ENCODE assay signal across 1 cellular context in the genomic region with DNA sequence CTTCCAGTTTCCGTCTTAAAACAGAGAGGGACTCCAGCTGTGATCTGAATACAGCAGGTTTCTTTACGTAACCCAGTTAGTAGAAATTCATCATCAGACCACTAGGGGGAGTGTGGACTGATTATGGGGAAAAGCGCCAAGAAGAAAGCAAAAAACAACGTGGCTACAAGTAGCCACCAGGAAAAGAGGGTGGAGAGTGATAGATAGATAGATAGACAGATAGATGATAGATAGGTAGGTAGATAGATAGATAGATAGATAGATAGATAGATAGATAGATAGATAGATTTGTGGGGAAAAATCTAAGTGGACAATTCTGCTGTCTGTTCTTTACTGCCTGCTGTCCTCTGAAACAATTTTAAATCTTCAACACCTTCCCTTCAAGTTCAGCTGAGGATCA.
TF ChIP-seq lines count a peak whose summit lies in the region.

No MANE protein-coding gene starts in this region.

TF ChIP-seq in K562, 482 proteins besides CTCF, POLR2A, EP300 and RAD21 (continues in another document):
- TF ChIP-seq DACH1 (IDR thresholded peaks at IDR 0.05; ENCODE audit: partially characterized antibody), result peak; percentile 98
- TF ChIP-seq ZNF174 (CRISPR knock-in tag; IDR thresholded peaks at IDR 0.05), result no peak
- peak; percentile 55; the same call in 1 of the 2 replicates for TF ChIP-seq RB1 (IDR thresholded peaks at IDR 0.05; ENCODE audit: low read depth)
- TF ChIP-seq, protein P1, sequence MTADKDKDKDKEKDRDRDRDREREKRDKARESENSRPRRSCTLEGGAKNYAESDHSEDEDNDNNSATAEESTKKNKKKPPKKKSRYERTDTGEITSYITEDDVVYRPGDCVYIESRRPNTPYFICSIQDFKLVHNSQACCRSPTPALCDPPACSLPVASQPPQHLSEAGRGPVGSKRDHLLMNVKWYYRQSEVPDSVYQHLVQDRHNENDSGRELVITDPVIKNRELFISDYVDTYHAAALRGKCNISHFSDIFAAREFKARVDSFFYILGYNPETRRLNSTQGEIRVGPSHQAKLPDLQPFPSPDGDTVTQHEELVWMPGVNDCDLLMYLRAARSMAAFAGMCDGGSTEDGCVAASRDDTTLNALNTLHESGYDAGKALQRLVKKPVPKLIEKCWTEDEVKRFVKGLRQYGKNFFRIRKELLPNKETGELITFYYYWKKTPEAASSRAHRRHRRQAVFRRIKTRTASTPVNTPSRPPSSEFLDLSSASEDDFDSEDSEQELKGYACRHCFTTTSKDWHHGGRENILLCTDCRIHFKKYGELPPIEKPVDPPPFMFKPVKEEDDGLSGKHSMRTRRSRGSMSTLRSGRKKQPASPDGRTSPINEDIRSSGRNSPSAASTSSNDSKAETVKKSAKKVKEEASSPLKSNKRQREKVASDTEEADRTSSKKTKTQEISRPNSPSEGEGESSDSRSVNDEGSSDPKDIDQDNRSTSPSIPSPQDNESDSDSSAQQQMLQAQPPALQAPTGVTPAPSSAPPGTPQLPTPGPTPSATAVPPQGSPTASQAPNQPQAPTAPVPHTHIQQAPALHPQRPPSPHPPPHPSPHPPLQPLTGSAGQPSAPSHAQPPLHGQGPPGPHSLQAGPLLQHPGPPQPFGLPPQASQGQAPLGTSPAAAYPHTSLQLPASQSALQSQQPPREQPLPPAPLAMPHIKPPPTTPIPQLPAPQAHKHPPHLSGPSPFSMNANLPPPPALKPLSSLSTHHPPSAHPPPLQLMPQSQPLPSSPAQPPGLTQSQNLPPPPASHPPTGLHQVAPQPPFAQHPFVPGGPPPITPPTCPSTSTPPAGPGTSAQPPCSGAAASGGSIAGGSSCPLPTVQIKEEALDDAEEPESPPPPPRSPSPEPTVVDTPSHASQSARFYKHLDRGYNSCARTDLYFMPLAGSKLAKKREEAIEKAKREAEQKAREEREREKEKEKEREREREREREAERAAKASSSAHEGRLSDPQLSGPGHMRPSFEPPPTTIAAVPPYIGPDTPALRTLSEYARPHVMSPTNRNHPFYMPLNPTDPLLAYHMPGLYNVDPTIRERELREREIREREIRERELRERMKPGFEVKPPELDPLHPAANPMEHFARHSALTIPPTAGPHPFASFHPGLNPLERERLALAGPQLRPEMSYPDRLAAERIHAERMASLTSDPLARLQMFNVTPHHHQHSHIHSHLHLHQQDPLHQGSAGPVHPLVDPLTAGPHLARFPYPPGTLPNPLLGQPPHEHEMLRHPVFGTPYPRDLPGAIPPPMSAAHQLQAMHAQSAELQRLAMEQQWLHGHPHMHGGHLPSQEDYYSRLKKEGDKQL (CRISPR knock-in tag; IDR thresholded peaks at IDR 0.05; ENCODE audit: borderline replicate concordance), result no peak
- TF ChIP-seq NFIC (IDR thresholded peaks at IDR 0.05), result peak; percentile 37; the same call in 1 of the 2 replicates
- TF ChIP-seq CEBPB (tag; IDR thresholded peaks at IDR 0.05), result 0 out of 2 replicates have a peak, but pooled peaks have one; percentile 16
- no peak for TF ChIP-seq CREB1 (IDR thresholded peaks at IDR 0.05)
- TF ChIP-seq CREB1 (CRISPR knock-in tag; IDR thresholded peaks at IDR 0.05), result 0 out of 2 replicates have a peak, but pooled peaks have one; percentile 30
- no peak for TF ChIP-seq CBX1 (IDR thresholded peaks at IDR 0.05; ENCODE audit: low read depth)
- TF ChIP-seq KLF16 (IDR thresholded peaks at IDR 0.05), result 0 out of 2 replicates have a peak, but pooled peaks have one; percentile 19
- TF ChIP-seq ETS2 (tag; IDR thresholded peaks at IDR 0.05; ENCODE audit: borderline replicate concordance, poor library complexity, severe bottlenecking), result no peak
- no peak for TF ChIP-seq NELFE (IDR thresholded peaks at IDR 0.05; ENCODE audit: insufficient read depth, insufficient read length)
- TF ChIP-seq, protein P2, sequence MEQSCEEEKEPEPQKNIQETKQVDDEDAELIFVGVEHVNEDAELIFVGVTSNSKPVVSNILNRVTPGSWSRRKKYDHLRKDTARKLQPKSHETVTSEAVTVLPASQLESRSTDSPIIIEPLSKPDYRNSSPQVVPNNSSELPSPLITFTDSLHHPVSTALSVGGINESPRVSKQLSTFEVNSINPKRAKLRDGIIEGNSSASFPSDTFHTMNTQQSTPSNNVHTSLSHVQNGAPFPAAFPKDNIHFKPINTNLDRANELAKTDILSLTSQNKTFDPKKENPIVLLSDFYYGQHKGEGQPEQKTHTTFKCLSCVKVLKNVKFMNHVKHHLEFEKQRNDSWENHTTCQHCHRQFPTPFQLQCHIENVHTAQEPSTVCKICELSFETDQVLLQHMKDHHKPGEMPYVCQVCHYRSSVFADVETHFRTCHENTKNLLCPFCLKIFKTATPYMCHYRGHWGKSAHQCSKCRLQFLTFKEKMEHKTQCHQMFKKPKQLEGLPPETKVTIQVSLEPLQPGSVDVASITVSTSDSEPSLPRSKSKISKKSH (CRISPR knock-in tag; IDR thresholded peaks at IDR 0.05), result no peak
- TF ChIP-seq, protein P3, sequence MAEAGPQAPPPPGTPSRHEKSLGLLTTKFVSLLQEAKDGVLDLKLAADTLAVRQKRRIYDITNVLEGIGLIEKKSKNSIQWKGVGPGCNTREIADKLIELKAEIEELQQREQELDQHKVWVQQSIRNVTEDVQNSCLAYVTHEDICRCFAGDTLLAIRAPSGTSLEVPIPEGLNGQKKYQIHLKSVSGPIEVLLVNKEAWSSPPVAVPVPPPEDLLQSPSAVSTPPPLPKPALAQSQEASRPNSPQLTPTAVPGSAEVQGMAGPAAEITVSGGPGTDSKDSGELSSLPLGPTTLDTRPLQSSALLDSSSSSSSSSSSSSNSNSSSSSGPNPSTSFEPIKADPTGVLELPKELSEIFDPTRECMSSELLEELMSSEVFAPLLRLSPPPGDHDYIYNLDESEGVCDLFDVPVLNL (CRISPR knock-in tag; IDR thresholded peaks at IDR 0.05; ENCODE audit: low read depth), result no peak
- no peak for TF ChIP-seq CEBPG (CRISPR knock-in tag; IDR thresholded peaks at IDR 0.05)
- TF ChIP-seq CEBPG (tag; conservative IDR thresholded peaks at IDR 0.05 in 1 of 2, IDR thresholded peaks at IDR 0.05 in 1 of 2), result peak in 1 of 2 experiments; percentile 60; a peak in 2 of 4 replicates
- 0 out of 2 replicates have a peak, but pooled peaks have one; percentile 62 for TF ChIP-seq ZC3H11A (IDR thresholded peaks at IDR 0.05; ENCODE audit: low read depth, low read length)
- TF ChIP-seq, protein P4, sequence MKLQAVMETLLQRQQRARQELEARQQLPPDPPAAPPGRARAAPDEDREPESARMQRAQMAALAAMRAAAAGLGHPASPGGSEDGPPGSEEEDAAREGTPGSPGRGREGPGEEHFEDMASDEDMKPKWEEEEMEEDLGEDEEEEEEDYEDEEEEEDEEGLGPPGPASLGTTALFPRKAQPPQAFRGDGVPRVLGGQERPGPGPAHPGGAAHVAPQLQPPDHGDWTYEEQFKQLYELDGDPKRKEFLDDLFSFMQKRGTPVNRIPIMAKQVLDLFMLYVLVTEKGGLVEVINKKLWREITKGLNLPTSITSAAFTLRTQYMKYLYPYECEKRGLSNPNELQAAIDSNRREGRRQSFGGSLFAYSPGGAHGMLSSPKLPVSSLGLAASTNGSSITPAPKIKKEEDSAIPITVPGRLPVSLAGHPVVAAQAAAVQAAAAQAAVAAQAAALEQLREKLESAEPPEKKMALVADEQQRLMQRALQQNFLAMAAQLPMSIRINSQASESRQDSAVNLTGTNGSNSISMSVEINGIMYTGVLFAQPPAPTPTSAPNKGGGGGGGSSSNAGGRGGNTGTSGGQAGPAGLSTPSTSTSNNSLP (IDR thresholded peaks at IDR 0.05; ENCODE audit: borderline replicate concordance, low read depth, low read length), result peak; percentile 84; the same call in 1 of the 2 replicates
- TF ChIP-seq MYC (IDR thresholded peaks at IDR 0.05; ENCODE audit: low read depth, low read length), result peak; percentile 43; the same call in 1 of the 2 replicates
- TF ChIP-seq MYC (CRISPR knock-in tag; IDR thresholded peaks at IDR 0.05; ENCODE audit: borderline replicate concordance, low read depth), result no peak
- TF ChIP-seq ERF (CRISPR knock-in tag; IDR thresholded peaks at IDR 0.05), result no peak
- TF ChIP-seq ARNT (IDR thresholded peaks at IDR 0.05), result 0 out of 4 replicates have a peak, but pooled peaks of 1 of the 2 experiments have one; percentile 50
- TF ChIP-seq BRCA1 (IDR thresholded peaks at IDR 0.05), result no peak
- TF ChIP-seq BRCA1 (CRISPR knock-in tag; IDR thresholded peaks at IDR 0.05), result no peak
- TF ChIP-seq ZFP36 (IDR thresholded peaks at IDR 0.05; ENCODE audit: low read depth, low read length, partially characterized antibody), result peak; percentile 23
- peak; percentile 69 for TF ChIP-seq SMC3 (conservative IDR thresholded peaks at IDR 0.05; ENCODE audit: insufficient read depth, low read depth, low read length)
- no peak for TF ChIP-seq KLF10 (CRISPR knock-in tag; IDR thresholded peaks at IDR 0.05)
- TF ChIP-seq, protein P5, sequence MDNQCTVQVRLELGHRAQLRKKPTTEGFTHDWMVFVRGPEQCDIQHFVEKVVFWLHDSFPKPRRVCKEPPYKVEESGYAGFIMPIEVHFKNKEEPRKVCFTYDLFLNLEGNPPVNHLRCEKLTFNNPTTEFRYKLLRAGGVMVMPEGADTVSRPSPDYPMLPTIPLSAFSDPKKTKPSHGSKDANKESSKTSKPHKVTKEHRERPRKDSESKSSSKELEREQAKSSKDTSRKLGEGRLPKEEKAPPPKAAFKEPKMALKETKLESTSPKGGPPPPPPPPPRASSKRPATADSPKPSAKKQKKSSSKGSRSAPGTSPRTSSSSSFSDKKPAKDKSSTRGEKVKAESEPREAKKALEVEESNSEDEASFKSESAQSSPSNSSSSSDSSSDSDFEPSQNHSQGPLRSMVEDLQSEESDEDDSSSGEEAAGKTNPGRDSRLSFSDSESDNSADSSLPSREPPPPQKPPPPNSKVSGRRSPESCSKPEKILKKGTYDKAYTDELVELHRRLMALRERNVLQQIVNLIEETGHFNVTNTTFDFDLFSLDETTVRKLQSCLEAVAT (IDR thresholded peaks at IDR 0.05), result peak in 1 of 2 experiments; percentile 57; a peak in 1 of 4 replicates
- TF ChIP-seq, protein P6, sequence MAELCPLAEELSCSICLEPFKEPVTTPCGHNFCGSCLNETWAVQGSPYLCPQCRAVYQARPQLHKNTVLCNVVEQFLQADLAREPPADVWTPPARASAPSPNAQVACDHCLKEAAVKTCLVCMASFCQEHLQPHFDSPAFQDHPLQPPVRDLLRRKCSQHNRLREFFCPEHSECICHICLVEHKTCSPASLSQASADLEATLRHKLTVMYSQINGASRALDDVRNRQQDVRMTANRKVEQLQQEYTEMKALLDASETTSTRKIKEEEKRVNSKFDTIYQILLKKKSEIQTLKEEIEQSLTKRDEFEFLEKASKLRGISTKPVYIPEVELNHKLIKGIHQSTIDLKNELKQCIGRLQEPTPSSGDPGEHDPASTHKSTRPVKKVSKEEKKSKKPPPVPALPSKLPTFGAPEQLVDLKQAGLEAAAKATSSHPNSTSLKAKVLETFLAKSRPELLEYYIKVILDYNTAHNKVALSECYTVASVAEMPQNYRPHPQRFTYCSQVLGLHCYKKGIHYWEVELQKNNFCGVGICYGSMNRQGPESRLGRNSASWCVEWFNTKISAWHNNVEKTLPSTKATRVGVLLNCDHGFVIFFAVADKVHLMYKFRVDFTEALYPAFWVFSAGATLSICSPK (IDR thresholded peaks at IDR 0.05; ENCODE audit: borderline replicate concordance), result no peak
- TF ChIP-seq MTA1 (IDR thresholded peaks at IDR 0.05; ENCODE audit: borderline replicate concordance), result peak; percentile 63; the same call in 1 of the 2 replicates
- TF ChIP-seq GATAD2A (IDR thresholded peaks at IDR 0.05), result peak; percentile 60; the same call in 1 of the 2 replicates
- TF ChIP-seq ZFP1 (CRISPR knock-in tag; IDR thresholded peaks at IDR 0.05), result no peak
- TF ChIP-seq CREM (IDR thresholded peaks at IDR 0.05; ENCODE audit: low read depth), result peak; percentile 25; the same call in 1 of the 2 replicates
- no peak for TF ChIP-seq CHD4 (IDR thresholded peaks at IDR 0.05; ENCODE audit: insufficient read depth, insufficient replicate concordance, low read depth, low read length, poor library complexity, severe bottlenecking)
- TF ChIP-seq PTTG1 (tag; IDR thresholded peaks at IDR 0.05; ENCODE audit: low read depth), result no peak
- peak; percentile 32; the same call in 1 of the 2 replicates for TF ChIP-seq MTA2 (IDR thresholded peaks at IDR 0.05; ENCODE audit: low read depth)
- 0 out of 2 replicates have a peak, but pooled peaks have one; percentile 15 for TF ChIP-seq ZEB2 (IDR thresholded peaks at IDR 0.05)
- no peak for TF ChIP-seq ZNF780A (CRISPR knock-in tag; IDR thresholded peaks at IDR 0.05)
- TF ChIP-seq, protein P7, sequence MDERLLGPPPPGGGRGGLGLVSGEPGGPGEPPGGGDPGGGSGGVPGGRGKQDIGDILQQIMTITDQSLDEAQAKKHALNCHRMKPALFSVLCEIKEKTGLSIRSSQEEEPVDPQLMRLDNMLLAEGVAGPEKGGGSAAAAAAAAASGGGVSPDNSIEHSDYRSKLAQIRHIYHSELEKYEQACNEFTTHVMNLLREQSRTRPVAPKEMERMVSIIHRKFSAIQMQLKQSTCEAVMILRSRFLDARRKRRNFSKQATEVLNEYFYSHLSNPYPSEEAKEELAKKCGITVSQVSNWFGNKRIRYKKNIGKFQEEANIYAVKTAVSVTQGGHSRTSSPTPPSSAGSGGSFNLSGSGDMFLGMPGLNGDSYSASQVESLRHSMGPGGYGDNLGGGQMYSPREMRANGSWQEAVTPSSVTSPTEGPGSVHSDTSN (CRISPR knock-in tag; IDR thresholded peaks at IDR 0.05; ENCODE audit: low read depth), result no peak
- TF ChIP-seq, protein P7 (tag; conservative IDR thresholded peaks at IDR 0.05; ENCODE audit: low read depth), result no peak
- no peak for TF ChIP-seq TOE1 (IDR thresholded peaks at IDR 0.05; ENCODE audit: borderline replicate concordance)
- no peak for TF ChIP-seq TOE1 (CRISPR knock-in tag; IDR thresholded peaks at IDR 0.05; ENCODE audit: borderline replicate concordance, low read depth)
- peak; percentile 58; the same call in 1 of the 2 replicates for TF ChIP-seq GATAD2B (IDR thresholded peaks at IDR 0.05; ENCODE audit: borderline replicate concordance)
